In the genomic region with DNA sequence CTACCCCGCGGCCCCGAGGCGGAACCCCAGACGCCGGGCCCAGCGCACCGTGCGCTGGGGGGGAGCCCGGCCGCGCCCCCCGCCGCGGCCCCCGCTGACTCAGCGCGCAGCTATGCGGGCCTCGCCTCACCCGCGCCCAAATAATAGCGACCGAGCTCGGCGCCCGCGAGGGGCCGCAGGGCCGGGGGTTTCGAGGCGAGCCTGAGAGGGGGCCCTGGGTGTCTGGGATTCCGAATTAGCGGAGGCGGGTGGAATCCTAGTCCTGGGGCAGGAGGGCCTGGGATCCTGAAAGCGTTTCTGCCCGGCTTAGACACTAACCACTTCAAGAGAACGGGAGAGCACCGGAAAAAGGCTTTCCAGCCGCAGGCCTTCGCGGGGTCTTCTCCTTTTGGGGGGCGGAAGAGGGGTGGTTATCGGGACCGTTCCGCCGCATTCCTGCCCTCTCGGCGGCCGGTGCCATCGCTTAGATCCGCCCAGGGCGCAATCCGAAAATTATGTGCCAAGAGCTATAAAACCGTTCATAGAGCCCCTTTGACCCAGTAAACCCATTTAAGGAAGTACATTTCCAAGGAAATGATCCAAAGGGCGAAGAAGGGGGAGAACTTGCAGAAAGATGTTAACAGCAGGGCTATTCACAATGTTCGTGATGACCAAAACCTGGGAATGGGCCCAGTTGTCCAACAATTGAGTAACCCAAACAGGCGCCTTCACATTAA, we compare ENCODE assay signal across 7 cellular contexts. TPM values are rescaled to one million over a fixed set of nuclear protein-coding genes. Genes with fewer than 3 reads are reported as not detected.
DNase-seq lines count a peak whose midpoint lies in the region; ATAC-seq and TF ChIP-seq lines count a peak whose summit lies in the region.

No MANE protein-coding gene starts in this region.

- peak; percentile 19 for TF ChIP-seq POLR2A in NB4 (IDR thresholded peaks at IDR 0.05; ENCODE audit: extremely low read depth, insufficient read length)

- no peaks in the 10 kb centered on the region for H3K27me3 Mint-ChIP-seq in activated T-helper 17 cell treated with anti-CD3 and anti-CD28 coated beads, Interleukin-2, amount 50 U/mL, for 72 hours

- ATAC-seq in GM21786 (IDR thresholded peaks at IDR 0.05; ENCODE audit: unreplicated experiment) (peak; percentile 2), omental fat pad (ENCODE audit: low FRiP score) (peak; percentile 84)
- ATAC-seq in activated T-helper 17 cell treated with anti-CD3 and anti-CD28 coated beads, Interleukin-2, amount 50 U/mL, for 72 hours (replicated peaks) = peak; percentile 26

- H3K4me1 Mint-ChIP-seq in activated T-helper 17 cell treated with anti-CD3 and anti-CD28 coated beads, Interleukin-2, amount 50 U/mL, for 72 hours = peaks cover 10% of the 10 kb centered on the region

- peak overlapping the region; percentile 55 for H3K4me3 ChIP-seq in NB4 (ENCODE audit: low read depth, low read length)

- H3K27ac Mint-ChIP-seq in activated T-helper 17 cell treated with anti-CD3 and anti-CD28 coated beads, Interleukin-2, amount 50 U/mL, for 72 hours = peak overlapping the region; percentile 38

- H3K9me3 Mint-ChIP-seq in activated T-helper 17 cell treated with anti-CD3 and anti-CD28 coated beads, Interleukin-2, amount 50 U/mL, for 72 hours = no peaks in the 10 kb centered on the region

- TF ChIP-seq CTCF in NB4 (IDR thresholded peaks at IDR 0.05; ENCODE audit: low read depth, low read length) (no peak), omental fat pad (IDR thresholded peaks at IDR 0.05) (no peak)

- DNase-seq in G401 (ENCODE audit: low spot score) (peak; percentile 73), NB4 (ENCODE audit: low read depth) (peak; percentile 82), germinal center (ENCODE audit: low spot score) (peak; percentile 36), omental fat pad (ENCODE audit: low spot score) (peak; percentile 49), NCI-H1436 (lab: John Stamatoyannopoulos, UW) (no peak)

- H3K4me3 Mint-ChIP-seq in activated T-helper 17 cell treated with anti-CD3 and anti-CD28 coated beads, Interleukin-2, amount 50 U/mL, for 72 hours = peak overlapping the region; percentile 72

- in situ Hi-C loops in G401 (cut with HindIII; ENCODE audit: low sequenced_read_pairs) = no loop called here

- H3K36me3 Mint-ChIP-seq in activated T-helper 17 cell treated with anti-CD3 and anti-CD28 coated beads, Interleukin-2, amount 50 U/mL, for 72 hours (ENCODE audit: low read depth) = peaks cover 5% of the 10 kb centered on the region

RNA-seq across cellular contexts. Expression of gene ROCK2, which starts 0.7 kb away (rescaled TPM):
- total RNA-seq in G401 (2014; rRNA removed; shearing (Covaris generic)) = 13.8 and 24.0 TPM in 2 replicates
- total RNA-seq in activated T-helper 17 cell treated with anti-CD3 and anti-CD28 coated beads, Interleukin-2, amount 50 U/mL, for 72 hours = 10 to 100 TPM; 13.7 to 22.4 TPM
- total RNA-seq in omental fat pad = 100 to 1,000 TPM; 110 to 197 (median 155) TPM

Comparison
In these comparisons a context has a peak if more than half of its experiments do, and no peak if none do; other contexts are left out.
1. ATAC-seq: peak in every context shown above with its lines; median percentile 84 in omental fat pad; 26 in activated T-helper 17 cell treated with anti-CD3 and anti-CD28 coated beads, Interleukin-2, amount 50 U/mL, for 72 hours; 2 in GM21786.